Comparison of ENCODE assay signal across 7 cellular contexts in genomic region chr2:91571239-91571923, GRCh38.
DNase-seq lines count a peak whose midpoint lies in the region; ATAC-seq and TF ChIP-seq lines count a peak whose summit lies in the region.
"Not testable (repeated sequence)": the region's sequence is repeated elsewhere in the genome, so short reads cannot be mapped to it uniquely, and the experiment has no call there.

No MANE protein-coding gene starts in this region.

- not testable (repeated sequence) for H3K4me1 ChIP-seq in skeletal muscle satellite cell (ENCODE audit: control insufficient read depth, insufficient read depth, low read length)

- H3K9me3 Mint-ChIP-seq in nephron = peaks cover 13% of the 10 kb centered on the region

- not testable (repeated sequence) for ATAC-seq in left ventricle myocardium superior

- intact Hi-C loops in left ventricle myocardium superior (cut with micrococcal nuclease) = not testable (repeated sequence)

- H3K27ac Mint-ChIP-seq in nephron = not testable (repeated sequence)

- H3K9me3 ChIP-seq in skeletal muscle satellite cell (replicated peaks; ENCODE audit: low read length) = not testable (repeated sequence)

- not testable (repeated sequence) for H3K4me1 Mint-ChIP-seq in nephron

- peak overlapping the region; percentile 61 for H3K4me2 ChIP-seq in skeletal muscle satellite cell (ENCODE audit: low read length)

- H3K9ac ChIP-seq in skeletal muscle satellite cell (ENCODE audit: low read depth, low read length) = not testable (repeated sequence)

- not testable (repeated sequence) for TF ChIP-seq CTCF in choroid plexus epithelial cell (conservative IDR thresholded peaks at IDR 0.05; ENCODE audit: low read depth, low read length); nephron (IDR thresholded peaks at IDR 0.05; ENCODE audit: unreplicated experiment in 3 of 3)

- H3K4me3 Mint-ChIP-seq in nephron = peak overlapping the region; percentile 32 to 59 (median 46)

- H3K27me3 ChIP-seq in H7 (ENCODE audit: control insufficient read depth, insufficient read depth, low read length); skeletal muscle satellite cell (ENCODE audit: control insufficient read depth, insufficient read depth, low read length): not testable (repeated sequence)

- DNase-seq in H7 = peak; percentile 36
- DNase-seq in RPMI7951 (ENCODE audit: low read depth) = peak; percentile 54
- DNase-seq in choroid plexus epithelial cell (ENCODE audit: low read depth) = peak; percentile 16
- DNase-seq in left ventricle myocardium superior = peak; percentile 42
- peak; percentile 17 for DNase-seq in kidney tubule cell (ENCODE audit: low spot score)

- not testable (repeated sequence) for H3K4me3 ChIP-seq in H7 (ENCODE audit: insufficient read depth, low read depth, low read length); choroid plexus epithelial cell (ENCODE audit: low read depth, low read length)
- peak overlapping the region; percentile 57 for H3K4me3 ChIP-seq in skeletal muscle satellite cell (ENCODE audit: low read length)

- H3K27me3 Mint-ChIP-seq in nephron (ENCODE audit: low read depth) = not testable (repeated sequence)

- not testable (repeated sequence) for H3K36me3 ChIP-seq in H7 (replicated peaks; ENCODE audit: control insufficient read depth, insufficient read depth, low read length); skeletal muscle satellite cell (ENCODE audit: insufficient read depth, low read length)

- not testable (repeated sequence) for H3K36me3 Mint-ChIP-seq in nephron (ENCODE audit: low read depth)
